8 cellular contexts compared by ENCODE assay signal in the genomic region with DNA sequence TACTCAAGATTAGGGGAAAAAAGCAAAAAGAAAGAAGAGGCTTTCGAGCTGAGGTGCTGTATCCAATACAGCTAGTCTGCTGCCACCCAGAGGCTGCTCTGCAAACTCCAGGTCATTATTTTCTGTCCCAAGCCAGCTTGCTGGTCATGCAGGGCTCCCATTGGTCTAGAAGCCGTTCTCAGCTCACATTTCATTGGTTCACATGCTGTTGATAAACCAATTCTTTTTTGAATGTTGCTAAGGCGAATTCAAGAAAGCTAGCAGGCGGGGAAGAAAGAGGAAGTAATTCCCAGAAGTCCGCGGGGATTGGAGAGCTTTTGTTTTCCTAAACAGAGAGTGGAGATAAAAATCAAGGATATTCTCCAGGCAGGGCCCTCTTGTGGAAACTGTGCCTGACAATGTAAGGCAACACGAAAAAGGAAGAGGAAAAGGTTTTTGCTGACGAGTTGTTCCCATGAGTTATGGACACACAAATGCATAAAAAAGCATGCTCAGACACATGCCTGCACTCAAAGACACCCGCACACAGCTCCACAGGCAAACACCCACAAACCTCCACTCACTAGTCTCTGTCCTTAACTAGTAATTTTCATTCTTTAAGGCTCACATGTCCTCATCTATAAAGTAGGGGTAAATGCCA. TPM values are rescaled to one million over a fixed set of nuclear protein-coding genes. Genes with fewer than 3 reads are reported as not detected.
A peak's percentile ranks its signal among the peaks of the same experiment; 100 is the strongest.
DNase-seq lines count a peak whose midpoint lies in the region; ATAC-seq and TF ChIP-seq lines count a peak whose summit lies in the region.

No MANE protein-coding gene starts in this region.

- peaks cover under 1% of the 10 kb centered on the region for H3K36me3 ChIP-seq in cardiac muscle cell

- peak overlapping the region; percentile 74 for H3K27ac Mint-ChIP-seq in activated naive CD8-positive, alpha-beta T cell treated with anti-CD3 and anti-CD28 coated beads, Interleukin-2, amount 50 U/mL, for 24 hours
- H3K27ac Mint-ChIP-seq in type B pancreatic cell = peak overlapping the region; percentile 89

- peaks cover 10% of the 10 kb centered on the region for H3K4me1 Mint-ChIP-seq in activated naive CD8-positive, alpha-beta T cell treated with anti-CD3 and anti-CD28 coated beads, Interleukin-2, amount 50 U/mL, for 24 hours
- H3K4me1 Mint-ChIP-seq in type B pancreatic cell (ENCODE audit: unreplicated experiment) = peaks cover 37% of the 10 kb centered on the region

- peak; percentile 99 for ATAC-seq in HG02623 (IDR thresholded peaks at IDR 0.05; ENCODE audit: unreplicated experiment)
- ATAC-seq in activated naive CD8-positive, alpha-beta T cell treated with anti-CD3 and anti-CD28 coated beads, Interleukin-2, amount 50 U/mL, for 24 hours = peak; percentile 99

- H3K36me3 Mint-ChIP-seq in activated naive CD8-positive, alpha-beta T cell treated with anti-CD3 and anti-CD28 coated beads, Interleukin-2, amount 50 U/mL, for 24 hours (ENCODE audit: low read depth) = no peaks in the 10 kb centered on the region
- H3K36me3 Mint-ChIP-seq in type B pancreatic cell = peaks cover 23% of the 10 kb centered on the region

- no peaks in the 10 kb centered on the region for H3K27me3 ChIP-seq in cardiac muscle cell

- no peak overlapping the region for H3K4me3 ChIP-seq in cardiac muscle cell

- H3K9me3 ChIP-seq in cardiac muscle cell (ENCODE audit: low read depth) = no peaks in the 10 kb centered on the region

- H3K4me1 ChIP-seq in cardiac muscle cell (ENCODE audit: low read depth) = peaks cover 41% of the 10 kb centered on the region

- TF ChIP-seq CTCF in GM10266 (IDR thresholded peaks at IDR 0.05; ENCODE audit: control insufficient read depth, insufficient read depth, low read depth, missing control alignments) (peak; percentile 83), cardiac muscle cell (IDR thresholded peaks at IDR 0.05; ENCODE audit: low read depth, low read length) (peak; percentile 81), type B pancreatic cell (conservative IDR thresholded peaks at IDR 0.05) (peak; percentile 97)

- peak overlapping the region; percentile 85 for H3K4me3 Mint-ChIP-seq in activated naive CD8-positive, alpha-beta T cell treated with anti-CD3 and anti-CD28 coated beads, Interleukin-2, amount 50 U/mL, for 24 hours
- peak overlapping the region; percentile 84 for H3K4me3 Mint-ChIP-seq in type B pancreatic cell

- DNase-seq in GM10266 (ENCODE audit: extremely low spot score) = peak; percentile 95
- peak; percentile 94 for DNase-seq in NCI-H1092 (lab: John Stamatoyannopoulos, UW)
- DNase-seq in SKM-1 treated with dmso at 0.1 percent for 144 hours (lab: John Stamatoyannopoulos, UW; ENCODE audit: unreplicated experiment) = peak; percentile 97
- peak; percentile 85 for DNase-seq in activated naive CD8-positive, alpha-beta T cell treated with anti-CD3 and anti-CD28 coated beads, Interleukin-2, amount 50 U/mL, for 24 hours
- DNase-seq in cardiac muscle cell (ENCODE audit: low read depth in 1 of 2, low spot score in 1 of 2) = peak; percentile 94 to 98
- DNase-seq in pons (ENCODE audit: low spot score) = peak; percentile 99
- peak; percentile 90 for DNase-seq in type B pancreatic cell (ENCODE audit: extremely low spot score, unreplicated experiment)

- no peaks in the 10 kb centered on the region for H3K27me3 Mint-ChIP-seq in activated naive CD8-positive, alpha-beta T cell treated with anti-CD3 and anti-CD28 coated beads, Interleukin-2, amount 50 U/mL, for 24 hours
- no peaks in the 10 kb centered on the region for H3K27me3 Mint-ChIP-seq in type B pancreatic cell

- H3K9me3 Mint-ChIP-seq in activated naive CD8-positive, alpha-beta T cell treated with anti-CD3 and anti-CD28 coated beads, Interleukin-2, amount 50 U/mL, for 24 hours = no peaks in the 10 kb centered on the region
- H3K9me3 Mint-ChIP-seq in type B pancreatic cell = no peaks in the 10 kb centered on the region

- peak overlapping the region; percentile 56 for H3K27ac ChIP-seq in cardiac muscle cell

RNA-seq across cellular contexts. Expression of a gene that starts 33.4 kb away (rescaled TPM):
- total RNA-seq in cardiac muscle cell (241 and 353 TPM in 2 replicates), type B pancreatic cell (ENCODE audit: low replicate concordance) (183 and 383 TPM in 2 replicates)
- polyA plus RNA-seq in cardiac muscle cell = 142 and 253 TPM in 2 replicates
